ENCODE assay signal across 12 cellular contexts in the genomic region with DNA sequence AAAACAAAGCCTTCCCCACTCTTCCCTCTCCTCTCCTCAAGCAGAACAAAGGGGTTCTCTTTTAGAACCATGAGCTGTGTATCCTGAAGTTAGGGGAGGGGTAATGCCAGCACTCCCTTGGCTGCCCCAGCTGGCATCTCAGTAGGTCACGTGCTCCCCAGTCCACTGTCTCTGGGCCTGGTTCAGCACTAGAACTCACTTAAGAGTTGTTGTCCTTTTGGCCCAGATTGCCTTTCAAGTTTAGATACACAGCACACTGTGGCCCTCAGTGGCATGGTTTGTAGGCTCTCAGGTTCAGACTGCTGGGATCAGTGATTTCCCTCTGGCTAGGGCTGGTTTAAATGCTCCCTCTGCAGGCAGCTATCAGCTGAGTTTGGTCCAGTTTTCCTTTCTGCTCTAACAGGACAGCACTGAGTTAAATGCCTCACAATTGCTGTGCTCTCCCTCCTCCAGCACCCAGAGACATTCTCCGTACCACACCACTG.
A peak's percentile ranks its signal among the peaks of the same experiment; 100 is the strongest.
DNase-seq lines count a peak whose midpoint lies in the region; ATAC-seq and TF ChIP-seq lines count a peak whose summit lies in the region.
"Had no signal": no experiment of that assay in that cellular context is flagged by ENCODE, and none has a peak within 500 bp of the region (broad histone marks: within the 10 kb centered on the region; RNA-seq: fewer than 3 reads in every experiment).

No MANE protein-coding gene starts in this region.

- peaks cover 19% of the 10 kb centered on the region for H3K9me3 Mint-ChIP-seq in GM23338
- H3K9me3 Mint-ChIP-seq in naive thymus-derived CD8-positive, alpha-beta T cell, result peaks cover 0 to 19% (median 4%) of the 10 kb centered on the region in 9 donors
- H3K9me3 Mint-ChIP-seq: activated T-cell treated with anti-CD3 and anti-CD28 coated beads, Interleukin-2, amount 50 U/mL, for 4 hours had no signal

- H3K79me2 ChIP-seq in GM23338 (replicated peaks; ENCODE audit: insufficient read depth), result no peaks in the 10 kb centered on the region
- H3K79me2 ChIP-seq in parathyroid adenoma, result no peaks in the 10 kb centered on the region

- H3K36me3 Mint-ChIP-seq in GM23338 (ENCODE audit: low read depth), result peaks cover 7% of the 10 kb centered on the region
- peaks cover 0 to 3% (median 0%) of the 10 kb centered on the region in 3 donors for H3K36me3 Mint-ChIP-seq in naive thymus-derived CD8-positive, alpha-beta T cell

- DNase-seq in GM23338 (ENCODE audit: low spot score) (peak; percentile 70), WERI-Rb-1 (no peak), left ventricle myocardium superior (peak; percentile 26), NCI-H1417 treated with DMSO at 0.1 percent for 48 hours (lab: John Stamatoyannopoulos, UW) (no peak), NCI-H345 treated with DMSO at 0.1 percent for 48 hours (lab: John Stamatoyannopoulos, UW; ENCODE audit: unreplicated experiment) (no peak)
- no peak for DNase-seq in naive thymus-derived CD8-positive, alpha-beta T cell
- DNase-seq: activated CD4-positive, alpha-beta T cell treated with anti-CD3 and anti-CD28 coated beads for 1 hour; activated T-cell treated with anti-CD3 and anti-CD28 coated beads, Interleukin-2, amount 50 U/mL, for 4 hours; NCI-H1048; pancreas had no signal

- no peak overlapping the region for H3K4me3 Mint-ChIP-seq in GM23338
- H3K4me3 Mint-ChIP-seq in naive thymus-derived CD8-positive, alpha-beta T cell, result no peak overlapping the region
- H3K4me3 Mint-ChIP-seq: activated T-cell treated with anti-CD3 and anti-CD28 coated beads, Interleukin-2, amount 50 U/mL, for 4 hours had no signal

- H3K4me1 ChIP-seq in GM23338 (ENCODE audit: insufficient read depth), result peaks cover 6% of the 10 kb centered on the region; the same call in 1 of the 2 replicates
- no peaks in the 10 kb centered on the region for H3K4me1 ChIP-seq in parathyroid adenoma
- H3K4me1 ChIP-seq: pancreas had no signal

- H3K9me3 ChIP-seq in WERI-Rb-1 (ENCODE audit: severe bottlenecking), result no peaks in the 10 kb centered on the region
- H3K9me3 ChIP-seq in parathyroid adenoma (ENCODE audit: control insufficient read depth, low read length), result no peaks in the 10 kb centered on the region
- H3K9me3 ChIP-seq: pancreas had no signal

- no peaks in the 10 kb centered on the region for H4K20me1 ChIP-seq in GM23338 (replicated peaks; ENCODE audit: insufficient read depth)

- peaks cover 9% of the 10 kb centered on the region for H3K27me3 Mint-ChIP-seq in GM23338 (ENCODE audit: insufficient read depth, low read depth, poor library complexity)
- peaks cover 11 to 32% (median 23%) of the 10 kb centered on the region in 5 donors for H3K27me3 Mint-ChIP-seq in naive thymus-derived CD8-positive, alpha-beta T cell

- peak; percentile 94 for ATAC-seq in GM23338
- ATAC-seq in left ventricle myocardium superior, result peak; percentile 92
- ATAC-seq in naive thymus-derived CD8-positive, alpha-beta T cell, result no peak
- no peak for ATAC-seq in HG03469 (IDR thresholded peaks at IDR 0.05; ENCODE audit: unreplicated experiment)
- ATAC-seq: activated T-cell treated with anti-CD3 and anti-CD28 coated beads, Interleukin-2, amount 50 U/mL, for 4 hours; pancreas had no signal

- intact Hi-C loops in left ventricle myocardium superior (cut with micrococcal nuclease), result no loop called here

- H3K27ac ChIP-seq in GM23338 (ENCODE audit: low read depth), result no peak overlapping the region
- no peak overlapping the region for H3K27ac ChIP-seq in WERI-Rb-1
- peak overlapping the region; percentile 19 for H3K27ac ChIP-seq in parathyroid adenoma
- H3K27ac ChIP-seq: pancreas had no signal

- no peak overlapping the region for H3K9ac ChIP-seq in parathyroid adenoma

- POLR2A ChIA-PET in naive thymus-derived CD8-positive, alpha-beta T cell (lab: Charles Lee), result no interaction called here

- H3K36me3 ChIP-seq in GM23338 (ENCODE audit: insufficient read depth) (no peaks in the 10 kb centered on the region), WERI-Rb-1 (no peaks in the 10 kb centered on the region), parathyroid adenoma (ENCODE audit: control insufficient read depth, insufficient read depth, low read length) (no peaks in the 10 kb centered on the region)
- H3K36me3 ChIP-seq: pancreas had no signal

- peaks cover 37% of the 10 kb centered on the region for H3K4me1 Mint-ChIP-seq in GM23338
- no peaks in the 10 kb centered on the region for H3K4me1 Mint-ChIP-seq in naive thymus-derived CD8-positive, alpha-beta T cell

- no peak overlapping the region for H3K4me2 ChIP-seq in GM23338
- H3K4me2 ChIP-seq in parathyroid adenoma (ENCODE audit: low read length), result no peak overlapping the region

- peak; percentile 48 to 81 for TF ChIP-seq CTCF in GM23338 (conservative IDR thresholded peaks at IDR 0.05; ENCODE audit: low read depth in 2 of 2)
- peak; percentile 20; the same call in 1 of the 2 replicates for TF ChIP-seq CTCF in WERI-Rb-1 (IDR thresholded peaks at IDR 0.05; ENCODE audit: low read depth, low read length)
- peak; percentile 25 for TF ChIP-seq CTCF in parathyroid adenoma (IDR thresholded peaks at IDR 0.05)

- H2AFZ ChIP-seq in GM23338, result peak overlapping the region; percentile 95
- H2AFZ ChIP-seq in parathyroid adenoma, result peak overlapping the region; percentile 51

- H3K27ac Mint-ChIP-seq in GM23338, result no peak overlapping the region
- H3K27ac Mint-ChIP-seq in naive thymus-derived CD8-positive, alpha-beta T cell, result peak overlapping the region in 1 of 10 donors; percentile 77

- H3K9me2 ChIP-seq in GM23338 (ENCODE audit: insufficient read depth), result peaks cover 7% of the 10 kb centered on the region; the same call in 1 of the 2 replicates

- no peaks in the 10 kb centered on the region for H3F3A ChIP-seq in GM23338 (replicated peaks; ENCODE audit: low read depth)

- H3K4me3 ChIP-seq in GM23338 (no peak overlapping the region), WERI-Rb-1 (ENCODE audit: low read depth, low read length) (no peak overlapping the region), parathyroid adenoma (ENCODE audit: low read depth, low read length) (no peak overlapping the region)
- H3K4me3 ChIP-seq: pancreas had no signal

- no peaks in the 10 kb centered on the region for H3K27me3 ChIP-seq in GM23338 (ENCODE audit: insufficient read depth)
- H3K27me3 ChIP-seq in WERI-Rb-1 (ENCODE audit: insufficient read depth, low read depth, severe bottlenecking), result peaks cover 31% of the 10 kb centered on the region
- H3K27me3 ChIP-seq in parathyroid adenoma (ENCODE audit: control insufficient read depth, insufficient read depth, low read length), result no peaks in the 10 kb centered on the region
- H3K27me3 ChIP-seq: pancreas had no signal

TF ChIP-seq in GM23338, 12 proteins besides CTCF, POLR2A, EP300 and RAD21 (continues in another document):
- no peak for TF ChIP-seq ZNF331 (CRISPR knock-in tag; IDR thresholded peaks at IDR 0.05; ENCODE audit: low read depth)
- TF ChIP-seq STAT1 (IDR thresholded peaks at IDR 0.05; ENCODE audit: unreplicated experiment), result no peak
- no peak for TF ChIP-seq EZH2phosphoT487 (IDR thresholded peaks at IDR 0.05; ENCODE audit: unreplicated experiment)
- TF ChIP-seq JUNB (IDR thresholded peaks at IDR 0.05; ENCODE audit: unreplicated experiment), result no peak
- TF ChIP-seq NANOG (IDR thresholded peaks at IDR 0.05; ENCODE audit: borderline replicate concordance), result no peak
- no peak for TF ChIP-seq REST (IDR thresholded peaks at IDR 0.05; ENCODE audit: unreplicated experiment)

Comparison
In these comparisons a context has a peak if more than half of its experiments do, and no peak if none do; other contexts are left out.
1. ATAC-seq: peak in GM23338 (single experiment) and left ventricle myocardium superior (single experiment); none in naive thymus-derived CD8-positive, alpha-beta T cell (0 of 2) and HG03469 (single experiment).
2. DNase-seq: peak in GM23338 (single experiment) and left ventricle myocardium superior (single experiment); none in WERI-Rb-1 (single experiment), NCI-H1417 treated with DMSO at 0.1 percent for 48 hours (single experiment), naive thymus-derived CD8-positive, alpha-beta T cell (0 of 10) and NCI-H345 treated with DMSO at 0.1 percent for 48 hours (single experiment).
3. Peak in every context shown above with its lines, with median percentiles within 50 percentile points of each other: CTCF ChIP-seq.